ENCODE assay signal across 8 cellular contexts in genomic region chr6:47414517-47415167, GRCh38.
DNase-seq lines count a peak whose midpoint lies in the region; ATAC-seq, FAIRE-seq and TF ChIP-seq lines count a peak whose summit lies in the region.

No MANE protein-coding gene starts in this region.

- peak; percentile 9 for DNase-seq in GM19239 (ENCODE audit: insufficient read length, low spot score)
- no peak for DNase-seq in neural progenitor cell (ENCODE audit: low spot score)
- DNase-seq in glutamatergic neuron, result no peak
- DNase-seq in cerebellum (ENCODE audit: low spot score), result no peak

- H3K4me1 Mint-ChIP-seq in neural progenitor cell, result peaks cover 2% of the 10 kb centered on the region
- H3K4me1 Mint-ChIP-seq in glutamatergic neuron (ENCODE audit: low read depth, unreplicated experiment), result no peaks in the 10 kb centered on the region

- H3K27ac ChIP-seq in BLaER1 treated with 17β-estradiol and CSF1 and Interleukin-3, amounts not matched to agents 10 nM and 100 nM, result peak overlapping the region; percentile 11 to 78 (median 46); a peak in 19 of 22 replicates
- no peak overlapping the region for H3K27ac ChIP-seq in SU-DHL-6 (ENCODE audit: low read depth, low read length)
- H3K27ac ChIP-seq in esophagus (ENCODE audit: low read depth in 2 of 2, low read length in 1 of 2), result peak overlapping the region; percentile 3 to 37
- no peak overlapping the region for H3K27ac ChIP-seq in neural progenitor cell

- H3K4me1 ChIP-seq in BLaER1 treated with 17β-estradiol and CSF1 and Interleukin-3, amounts not matched to agents 10 nM and 100 nM, result peaks cover 11 to 17% (median 13%) of the 10 kb centered on the region in 10 experiments; a peak in 19 of 20 replicates
- H3K4me1 ChIP-seq in esophagus (ENCODE audit: control insufficient read depth in 2 of 2, insufficient read depth in 2 of 2, low read length in 1 of 2) (no peaks in the 10 kb centered on the region), neural progenitor cell (no peaks in the 10 kb centered on the region)

- H3K79me2 ChIP-seq in SU-DHL-6 (ENCODE audit: insufficient read depth, low read length), result no peaks in the 10 kb centered on the region
- H3K79me2 ChIP-seq in neural progenitor cell (ENCODE audit: low read depth), result no peaks in the 10 kb centered on the region

- peak; percentile 68 for ATAC-seq in HG03159 (IDR thresholded peaks at IDR 0.05; ENCODE audit: unreplicated experiment)

- no peaks in the 10 kb centered on the region for H4K20me1 ChIP-seq in BLaER1 treated with 17β-estradiol and CSF1 and Interleukin-3, amounts not matched to agents 10 nM and 100 nM
- H4K20me1 ChIP-seq in SU-DHL-6 (ENCODE audit: low read depth, low read length) (no peaks in the 10 kb centered on the region), neural progenitor cell (ENCODE audit: low read depth) (no peaks in the 10 kb centered on the region)

- H3K9me3 Mint-ChIP-seq in neural progenitor cell, result no peaks in the 10 kb centered on the region
- no peaks in the 10 kb centered on the region for H3K9me3 Mint-ChIP-seq in glutamatergic neuron (ENCODE audit: unreplicated experiment)

- peak overlapping the region; percentile 4 to 72 (median 56); a peak in 21 of 22 replicates for H3K9ac ChIP-seq in BLaER1 treated with 17β-estradiol and CSF1 and Interleukin-3, amounts not matched to agents 10 nM and 100 nM
- peak overlapping the region; percentile 12; the same call in 1 of the 2 replicates for H3K9ac ChIP-seq in SU-DHL-6 (ENCODE audit: low read length)
- H3K9ac ChIP-seq in neural progenitor cell, result no peak overlapping the region

- H3K27me3 Mint-ChIP-seq in neural progenitor cell (ENCODE audit: insufficient read depth, low read depth) (peaks cover 2% of the 10 kb centered on the region), glutamatergic neuron (ENCODE audit: unreplicated experiment) (no peaks in the 10 kb centered on the region)

- peak; percentile 96 for FAIRE-seq in GM19239 (lab: Jason Lieb, UNC)

- no peak for TF ChIP-seq CTCF in SU-DHL-6 (IDR thresholded peaks at IDR 0.05; ENCODE audit: insufficient read depth, low read length, poor library complexity, severe bottlenecking)
- TF ChIP-seq CTCF in neural progenitor cell (IDR thresholded peaks at IDR 0.05), result no peak
- TF ChIP-seq CTCF in glutamatergic neuron (IDR thresholded peaks at IDR 0.05; ENCODE audit: partially characterized antibody, unreplicated experiment), result no peak

- H3K4me2 ChIP-seq in BLaER1 treated with 17β-estradiol and CSF1 and Interleukin-3, amounts not matched to agents 10 nM and 100 nM, result peak overlapping the region; percentile 71 to 98 (median 81)
- H3K4me2 ChIP-seq in SU-DHL-6 (ENCODE audit: low read depth, low read length, poor library complexity, severe bottlenecking) (peak overlapping the region; percentile 58), neural progenitor cell (no peak overlapping the region)

- H2AFZ ChIP-seq in SU-DHL-6 (ENCODE audit: low read depth, low read length, severe bottlenecking), result peak overlapping the region; percentile 21
- H2AFZ ChIP-seq in neural progenitor cell (replicated peaks), result peak overlapping the region; percentile 15

- 12% methylated on average over 11 of the region's 11 CpGs for WGBS in esophagus, 2 donors

- peak overlapping the region; percentile 38 to 63 (median 50) for H3K4me3 ChIP-seq in BLaER1 treated with 17β-estradiol and CSF1 and Interleukin-3, amounts not matched to agents 10 nM and 100 nM
- H3K4me3 ChIP-seq in SU-DHL-6 (ENCODE audit: insufficient read depth, low read length, poor library complexity, severe bottlenecking), result peak overlapping the region; percentile 31
- peak overlapping the region; percentile 17 to 59 for H3K4me3 ChIP-seq in esophagus (ENCODE audit: low read depth in 1 of 2, low read length in 2 of 2)
- no peak overlapping the region for H3K4me3 ChIP-seq in neural progenitor cell

- no peaks in the 10 kb centered on the region for H3K36me3 ChIP-seq in BLaER1 treated with 17β-estradiol and CSF1 and Interleukin-3, amounts not matched to agents 10 nM and 100 nM
- H3K36me3 ChIP-seq in SU-DHL-6 (ENCODE audit: low read length) (no peaks in the 10 kb centered on the region), esophagus (ENCODE audit: control insufficient read depth in 2 of 2, insufficient read depth in 2 of 2, low read length in 1 of 2) (no peaks in the 10 kb centered on the region), neural progenitor cell (no peaks in the 10 kb centered on the region)

- H3K36me3 Mint-ChIP-seq in neural progenitor cell, result no peaks in the 10 kb centered on the region
- H3K36me3 Mint-ChIP-seq in glutamatergic neuron (ENCODE audit: unreplicated experiment), result no peaks in the 10 kb centered on the region

- H3K9me3 ChIP-seq in BLaER1 treated with 17β-estradiol and CSF1 and Interleukin-3, amounts not matched to agents 10 nM and 100 nM (replicated peaks in 1 of 11), result no peaks in the 10 kb centered on the region
- H3K9me3 ChIP-seq in SU-DHL-6 (ENCODE audit: insufficient read depth, low read length) (no peaks in the 10 kb centered on the region), esophagus (ENCODE audit: control insufficient read depth in 2 of 2, insufficient read depth in 1 of 2, low read depth in 1 of 2, low read length in 1 of 2) (no peaks in the 10 kb centered on the region), neural progenitor cell (ENCODE audit: low read depth) (no peaks in the 10 kb centered on the region)

- no peaks in the 10 kb centered on the region for H3F3A ChIP-seq in SU-DHL-6 (ENCODE audit: insufficient read depth)
- H3F3A ChIP-seq in neural progenitor cell (ENCODE audit: low read depth), result no peaks in the 10 kb centered on the region

- H3K27ac Mint-ChIP-seq in neural progenitor cell, result no peak overlapping the region
- H3K27ac Mint-ChIP-seq in glutamatergic neuron (ENCODE audit: unreplicated experiment), result no peak overlapping the region

- H3K27me3 ChIP-seq in BLaER1 treated with 17β-estradiol and CSF1 and Interleukin-3, amounts not matched to agents 10 nM and 100 nM, result no peaks in the 10 kb centered on the region
- H3K27me3 ChIP-seq in SU-DHL-6 (ENCODE audit: low read length) (no peaks in the 10 kb centered on the region), esophagus (ENCODE audit: control insufficient read depth in 1 of 2, insufficient read depth in 2 of 2, low read length in 2 of 2) (no peaks in the 10 kb centered on the region), neural progenitor cell (no peaks in the 10 kb centered on the region)

- no peaks in the 10 kb centered on the region for H3K9me2 ChIP-seq in SU-DHL-6 (replicated peaks; ENCODE audit: insufficient read depth, low read length)

- no peak overlapping the region for H3K4me3 Mint-ChIP-seq in neural progenitor cell
- H3K4me3 Mint-ChIP-seq in glutamatergic neuron (ENCODE audit: unreplicated experiment), result no peak overlapping the region

Comparison
In these comparisons a context has a peak if more than half of its experiments do, and no peak if none do; other contexts are left out.
1. H3K27ac ChIP-seq: peak in BLaER1 treated with 17β-estradiol and CSF1 and Interleukin-3, amounts not matched to agents 10 nM and 100 nM (11 of 11) and esophagus (2 of 2); none in SU-DHL-6 (single experiment) and neural progenitor cell (single experiment).